Comparison of ENCODE assay signal across 1 cellular context in the genomic region with DNA sequence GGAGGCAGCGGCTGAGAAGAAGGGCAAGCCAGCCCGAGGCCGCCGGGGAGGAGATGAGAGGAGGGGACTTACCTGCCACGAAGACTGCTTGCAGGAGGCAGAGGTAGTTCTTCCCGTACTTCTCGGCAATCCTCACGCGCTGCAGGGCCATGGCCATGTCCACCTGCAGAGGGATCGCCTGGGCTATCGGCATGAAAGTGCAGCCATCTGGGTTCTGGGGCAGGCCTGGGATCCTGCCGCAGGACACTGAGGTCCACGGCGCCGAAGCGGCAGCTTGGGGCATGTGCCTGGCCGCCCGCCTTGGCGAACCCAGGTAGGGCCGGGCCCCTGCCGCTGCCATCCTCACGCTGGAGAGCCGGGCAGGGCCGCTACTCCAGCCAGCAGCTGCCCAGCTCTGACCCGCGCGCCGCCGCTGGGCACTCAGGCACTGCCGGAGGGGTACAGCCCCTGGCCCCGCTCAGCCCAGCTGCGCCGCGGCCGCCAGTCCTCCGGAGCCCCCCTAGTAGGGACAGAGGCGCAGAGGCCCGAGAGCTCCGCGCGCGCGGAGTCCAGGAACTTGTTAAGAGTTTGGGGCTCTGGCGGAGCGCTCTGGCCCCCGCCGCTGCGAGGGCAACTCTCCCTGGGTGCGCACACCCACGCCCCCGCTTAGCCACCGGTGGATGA.
TF ChIP-seq lines count a peak whose summit lies in the region.

No MANE protein-coding gene starts in this region.

TF ChIP-seq in A549, 52 proteins besides CTCF, POLR2A, EP300 and RAD21 (continued from another document):
- TF ChIP-seq ZFP36 (IDR thresholded peaks at IDR 0.05; ENCODE audit: borderline replicate concordance, partially characterized antibody) (no peak), CBX8 (IDR thresholded peaks at IDR 0.05) (no peak)
- TF ChIP-seq, protein P1, sequence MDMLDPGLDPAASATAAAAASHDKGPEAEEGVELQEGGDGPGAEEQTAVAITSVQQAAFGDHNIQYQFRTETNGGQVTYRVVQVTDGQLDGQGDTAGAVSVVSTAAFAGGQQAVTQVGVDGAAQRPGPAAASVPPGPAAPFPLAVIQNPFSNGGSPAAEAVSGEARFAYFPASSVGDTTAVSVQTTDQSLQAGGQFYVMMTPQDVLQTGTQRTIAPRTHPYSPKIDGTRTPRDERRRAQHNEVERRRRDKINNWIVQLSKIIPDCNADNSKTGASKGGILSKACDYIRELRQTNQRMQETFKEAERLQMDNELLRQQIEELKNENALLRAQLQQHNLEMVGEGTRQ (IDR thresholded peaks at IDR 0.05): no peak
